ENCODE assay signal across 24 cellular contexts in genomic region chr11:71410363-71410966, GRCh38.
"Had no signal": no experiment of that assay in that cellular context is flagged by ENCODE, and none has a peak within 500 bp of the region (broad histone marks: within the 10 kb centered on the region; RNA-seq: fewer than 3 reads in every experiment).

No MANE protein-coding gene starts in this region.

- H3K4me1 Mint-ChIP-seq: nephron progenitor cell had no signal

- H3K27ac ChIP-seq: hepatocyte, left ventricle myocardium inferior, ovary, prostate gland, sigmoid colon, stomach, thoracic aorta, tibial artery, upper lobe of right lung, uterus had no signal

- H2AFZ ChIP-seq: hepatocyte had no signal

- H3K4me1 ChIP-seq: left ventricle myocardium inferior, prostate gland, sigmoid colon, stomach, tibial artery, upper lobe of right lung, uterus had no signal

- H3K4me3 ChIP-seq: hepatocyte, left ventricle myocardium inferior, lung, ovary, prostate gland, sigmoid colon, smooth muscle cell, stomach, thoracic aorta, tibial artery, upper lobe of right lung, uterus had no signal

- H3K36me3 Mint-ChIP-seq: mesothelial cell of epicardium, natural killer cell had no signal

- DNase-seq: islet precursor cell; left ventricle myocardium inferior; mesendoderm; naive B cell; natural killer cell; nephron progenitor cell; ovary; retina; right cardiac atrium; sigmoid colon; stimulated activated CD4-positive, alpha-beta T cell treated with anti-CD3 and anti-CD28 coated beads, Interleukin-1b, Interleukin-23, amount 100 ng/mL, for 48 hours; stimulated activated CD4-positive, alpha-beta T cell treated with anti-CD3 and anti-CD28 coated beads, Interleukin-2, amount 100 ng/mL, for 48 hours; stimulated activated naive B cell treated with anti-CD40 and anti-IgM and Interleukin-4, amounts not matched to agents 10 μg/mL and 1 μg/mL and 100 μg/mL, for 72 hours; stimulated activated naive CD8-positive, alpha-beta T cell treated with anti-CD3 and anti-CD28 coated beads, Interleukin-15, Interleukin-2, amounts not matched to agents 100 U/mL and 50 U/mL, for 24 hours; stomach; tibial artery; upper lobe of right lung; uterus had no signal

- H3K36me3 ChIP-seq: left ventricle myocardium inferior, ovary, prostate gland, sigmoid colon, stomach, thoracic aorta, tibial artery, upper lobe of right lung, uterus had no signal

- H3K4me3 Mint-ChIP-seq: mesothelial cell of epicardium; naive B cell; natural killer cell; nephron progenitor cell; stimulated activated naive B cell treated with anti-CD40 and anti-IgM and Interleukin-4, amounts not matched to agents 10 μg/mL and 1 μg/mL and 100 μg/mL, for 72 hours had no signal

- H3K9me3 ChIP-seq: left ventricle myocardium inferior, ovary, prostate gland, sigmoid colon, stomach, thoracic aorta, tibial artery, upper lobe of right lung, uterus had no signal

- H3K79me2 ChIP-seq: hepatocyte had no signal

- H3K27ac Mint-ChIP-seq: mesothelial cell of epicardium; naive B cell; natural killer cell; nephron progenitor cell; stimulated activated naive B cell treated with anti-CD40 and anti-IgM and Interleukin-4, amounts not matched to agents 10 μg/mL and 1 μg/mL and 100 μg/mL, for 72 hours had no signal

- H3K4me2 ChIP-seq: hepatocyte, smooth muscle cell had no signal

- H3K27me3 ChIP-seq: hepatocyte, ovary, sigmoid colon, uterus had no signal

- H3K9me3 Mint-ChIP-seq: nephron progenitor cell had no signal

- ATAC-seq: natural killer cell; right cardiac atrium; stimulated activated naive B cell treated with anti-CD40 and anti-IgM and Interleukin-4, amounts not matched to agents 10 μg/mL and 1 μg/mL and 100 μg/mL, for 72 hours; stimulated activated naive CD8-positive, alpha-beta T cell treated with anti-CD3 and anti-CD28 coated beads, Interleukin-15, Interleukin-2, amounts not matched to agents 100 U/mL and 50 U/mL, for 24 hours; upper lobe of right lung had no signal
